7 cellular contexts compared by ENCODE assay signal in genomic region chr7:151315038-151315655, GRCh38. TPM values are rescaled to one million over a fixed set of nuclear protein-coding genes. Genes with fewer than 3 reads are reported as not detected.
DNase-seq lines count a peak whose midpoint lies in the region; FAIRE-seq and TF ChIP-seq lines count a peak whose summit lies in the region.

No MANE protein-coding gene starts in this region.

- H3K4me2 ChIP-seq in PC-9 (peak overlapping the region; percentile 34), fibroblast of lung (ENCODE audit: extremely low read depth, insufficient read depth, low read length) (no peak overlapping the region), neural cell (ENCODE audit: low read length) (no peak overlapping the region)

- TF ChIP-seq RAD21 in neural cell (conservative IDR thresholded peaks at IDR 0.05), result peak; percentile 75

- H3K36me3 ChIP-seq in PC-9 (ENCODE audit: low read depth) (no peaks in the 10 kb centered on the region), fibroblast of lung (ENCODE audit: control insufficient read depth, insufficient read depth, low read length) (no peaks in the 10 kb centered on the region), neural cell (ENCODE audit: insufficient read depth, low read length) (no peaks in the 10 kb centered on the region), stomach (no peaks in the 10 kb centered on the region)

- H3K27me3 Mint-ChIP-seq in activated T-cell treated with anti-CD3 and anti-CD28 coated beads, Interleukin-2, amount 50 U/mL, for 24 hours, result no peaks in the 10 kb centered on the region

- H3K36me3 Mint-ChIP-seq in activated T-cell treated with anti-CD3 and anti-CD28 coated beads, Interleukin-2, amount 50 U/mL, for 24 hours (ENCODE audit: low read depth), result no peaks in the 10 kb centered on the region

- H3K4me3 Mint-ChIP-seq in activated T-cell treated with anti-CD3 and anti-CD28 coated beads, Interleukin-2, amount 50 U/mL, for 24 hours, result peak overlapping the region; percentile 41

- H3K79me2 ChIP-seq in PC-9 (ENCODE audit: low read depth) (no peaks in the 10 kb centered on the region), fibroblast of lung (ENCODE audit: control insufficient read depth, insufficient read depth, low read length) (no peaks in the 10 kb centered on the region), neural cell (replicated peaks; ENCODE audit: insufficient read depth, low read length) (no peaks in the 10 kb centered on the region)

- TF ChIP-seq POLR2A in stomach (IDR thresholded peaks at IDR 0.05), result no peak

- H3K9me3 Mint-ChIP-seq in activated T-cell treated with anti-CD3 and anti-CD28 coated beads, Interleukin-2, amount 50 U/mL, for 24 hours, result peaks cover 15% of the 10 kb centered on the region

- CTCF ChIA-PET in PC-9 (lab: Charles Lee), result interaction anchor here (0.6 to 1.7 kb wide), 10 partner anchors 13 to 1638 kb away, joined by 3 to 10 read pairs (median 6); no protein-coding TSS in a partner anchor

- H3K4me1 Mint-ChIP-seq in activated T-cell treated with anti-CD3 and anti-CD28 coated beads, Interleukin-2, amount 50 U/mL, for 24 hours (ENCODE audit: low read depth), result peaks cover 12% of the 10 kb centered on the region

- H3K27ac Mint-ChIP-seq in activated T-cell treated with anti-CD3 and anti-CD28 coated beads, Interleukin-2, amount 50 U/mL, for 24 hours, result peak overlapping the region; percentile 48

- no peak overlapping the region for H3K9ac ChIP-seq in fibroblast of lung (ENCODE audit: insufficient read depth, low read length)
- no peak overlapping the region for H3K9ac ChIP-seq in neural cell (ENCODE audit: low read length)

- peaks cover 3% of the 10 kb centered on the region; the same call in 1 of the 2 replicates for H3K9me3 ChIP-seq in PC-9 (ENCODE audit: insufficient read depth, low read depth)
- H3K9me3 ChIP-seq in fibroblast of lung (ENCODE audit: control insufficient read depth, insufficient read depth, low read depth, low read length), result no peaks in the 10 kb centered on the region
- no peaks in the 10 kb centered on the region for H3K9me3 ChIP-seq in neural cell (ENCODE audit: low read length)
- H3K9me3 ChIP-seq in stomach, result peaks cover 4 to 18% (median 11%) of the 10 kb centered on the region in 4 donors

- H3K4me3 ChIP-seq in GM12865 (ENCODE audit: low read depth, low read length) (no peak overlapping the region), PC-9 (no peak overlapping the region), fibroblast of lung (replicated peaks in 1 of 4; ENCODE audit: control extremely low read depth in 1 of 4, insufficient read depth in 1 of 4, low read depth in 3 of 4, low read length in 4 of 4) (no peak overlapping the region), neural cell (ENCODE audit: low read length) (no peak overlapping the region), stomach (no peak overlapping the region)

- POLR2A ChIA-PET in PC-9 (lab: Charles Lee; ENCODE audit: unreplicated experiment), result interaction anchor here (0.6 kb wide), 1 partner anchor 128 kb away, joined by 6 read pairs; no protein-coding TSS in a partner anchor

- TF ChIP-seq CTCF in GM12865 (IDR thresholded peaks at IDR 0.05; ENCODE audit: insufficient read depth, low read depth, low read length, missing control alignments) (peak; percentile 72), PC-9 (conservative IDR thresholded peaks at IDR 0.05) (peak; percentile 97), fibroblast of lung (conservative IDR thresholded peaks at IDR 0.05 in 1 of 2, IDR thresholded peaks at IDR 0.05 in 1 of 2; ENCODE audit: low read depth in 1 of 2, low read length in 2 of 2) (peak; percentile 73 to 87), neural cell (IDR thresholded peaks at IDR 0.05; ENCODE audit: poor library complexity, severe bottlenecking) (peak; percentile 81), stomach (IDR thresholded peaks at IDR 0.05) (peak in 5 of 7 experiments; percentile 69 to 84 (median 78))

- H2AFZ ChIP-seq in PC-9 (no peak overlapping the region), fibroblast of lung (ENCODE audit: low read length) (no peak overlapping the region), neural cell (ENCODE audit: low read depth, low read length) (no peak overlapping the region)

- H4K20me1 ChIP-seq in PC-9 (ENCODE audit: insufficient read depth) (no peaks in the 10 kb centered on the region; the same call in 1 of the 2 replicates), fibroblast of lung (ENCODE audit: control insufficient read depth, extremely low read depth, insufficient read depth, low read length) (no peaks in the 10 kb centered on the region), neural cell (ENCODE audit: insufficient read depth) (no peaks in the 10 kb centered on the region)

- intact Hi-C loops in PC-9 (cut with micrococcal nuclease; ENCODE audit: unreplicated experiment), result loop anchor here (1.0 to 10.0 kb wide), 6 partner anchors 35 to 830 kb away; no protein-coding TSS in a partner anchor
- intact Hi-C loops in stomach (cut with DNase I; ENCODE audit: low total_unique reads), result no loop called here

- H3K27me3 ChIP-seq in PC-9 (ENCODE audit: insufficient read depth, low read depth) (no peaks in the 10 kb centered on the region), fibroblast of lung (ENCODE audit: control insufficient read depth, insufficient read depth, low read length) (peaks cover 10% of the 10 kb centered on the region), neural cell (ENCODE audit: insufficient read depth, low read depth, low read length) (no peaks in the 10 kb centered on the region), stomach (no peaks in the 10 kb centered on the region)

- no peak for FAIRE-seq in HTR-8/SVneo (lab: Jason Lieb, UNC)

- no peak overlapping the region for H3K27ac ChIP-seq in PC-9
- no peak overlapping the region for H3K27ac ChIP-seq in fibroblast of lung (ENCODE audit: insufficient read depth, low read length)
- H3K27ac ChIP-seq in neural cell (ENCODE audit: low read length), result no peak overlapping the region
- no peak overlapping the region for H3K27ac ChIP-seq in stomach

- WGBS in stomach, 5 donors, result 13 to 22% (median 16%) methylated on average over 9 to 13 of the region's 13 CpGs

- H3F3A ChIP-seq in PC-9 (ENCODE audit: insufficient read depth, low read depth) (peaks cover 4% of the 10 kb centered on the region; the same call in 1 of the 2 replicates), neural cell (ENCODE audit: insufficient read depth, low read length, poor library complexity, severe bottlenecking) (no peaks in the 10 kb centered on the region)

- H3K9me2 ChIP-seq in PC-9 (ENCODE audit: insufficient read depth), result no peaks in the 10 kb centered on the region
- H3K9me2 ChIP-seq in neural cell (ENCODE audit: insufficient read depth, low read length), result no peaks in the 10 kb centered on the region

- H3K4me1 ChIP-seq in PC-9 (replicated peaks; ENCODE audit: insufficient read depth) (no peaks in the 10 kb centered on the region), fibroblast of lung (ENCODE audit: control insufficient read depth, extremely low read depth, insufficient read depth, low read length) (peaks cover 8% of the 10 kb centered on the region), stomach (peaks cover 0 to 17% (median 11%) of the 10 kb centered on the region in 4 donors)

- DNase-seq in GM12865 (ENCODE audit: low read depth), result peak; percentile 83
- peak; percentile 62 for DNase-seq in HTR-8/SVneo (ENCODE audit: insufficient read length, low spot score)
- peak; percentile 57 to 75 for DNase-seq in PC-9
- peak; percentile 70 for DNase-seq in activated T-cell treated with anti-CD3 and anti-CD28 coated beads, Interleukin-2, amount 50 U/mL, for 24 hours
- DNase-seq in fibroblast of lung (ENCODE audit: low read depth in 2 of 2), result peak; percentile 35 to 78
- DNase-seq in stomach, result peak; percentile 75

- BruUV-seq in PC-9 (replicated peaks; lab: Mats Ljungman, UMichigan), result no TSS peak

- TF ChIP-seq EP300 in neural cell (conservative IDR thresholded peaks at IDR 0.05; ENCODE audit: poor library complexity, severe bottlenecking) (no peak), stomach (IDR thresholded peaks at IDR 0.05) (no peak)

TF ChIP-seq in neural cell, 6 proteins besides CTCF, POLR2A, EP300 and RAD21:
- TF ChIP-seq EZH2 (IDR thresholded peaks at IDR 0.05; ENCODE audit: borderline replicate concordance, insufficient read depth, low read length, poor library complexity, severe bottlenecking) (no peak), POLR2AphosphoS5 (IDR thresholded peaks at IDR 0.05) (no peak), SMC3 (conservative IDR thresholded peaks at IDR 0.05; ENCODE audit: poor library complexity) (peak; percentile 82), TAF1 (IDR thresholded peaks at IDR 0.05; ENCODE audit: low read depth) (no peak)

RNA-seq across cellular contexts. Expression of gene NUB1, which starts 26.5 kb away (rescaled TPM):
- total RNA-seq in PC-9 (2021), result 63.8 and 80.6 TPM in 2 replicates
- total RNA-seq in fibroblast of lung, result 42.9 and 44.4 TPM in 2 replicates
- polyA plus RNA-seq in fibroblast of lung, result 59.4 and 77.7 TPM in 2 replicates
- polyA plus RNA-seq in fibroblast of lung (2012), result 43.6 and 54.4 TPM in 2 replicates
- 21.0 and 25.3 TPM in 2 replicates for polyA minus RNA-seq in fibroblast of lung (ENCODE audit: low replicate concordance)
- polyA plus RNA-seq in neural cell, result 40.0 and 48.4 TPM in 2 replicates
- 38.2 and 41.1 TPM in 2 replicates for polyA minus RNA-seq in neural cell
- total RNA-seq in stomach, result 100 to 1,000 TPM in 1 of 5 donors, 10 to 100 TPM in 4; 16.3 to 121 (median 40.0) TPM
- polyA plus RNA-seq in stomach, result 10 to 100 TPM; 22.2 to 31.6 (median 26.5) TPM
